17 cellular contexts compared by ENCODE assay signal in the genomic region with DNA sequence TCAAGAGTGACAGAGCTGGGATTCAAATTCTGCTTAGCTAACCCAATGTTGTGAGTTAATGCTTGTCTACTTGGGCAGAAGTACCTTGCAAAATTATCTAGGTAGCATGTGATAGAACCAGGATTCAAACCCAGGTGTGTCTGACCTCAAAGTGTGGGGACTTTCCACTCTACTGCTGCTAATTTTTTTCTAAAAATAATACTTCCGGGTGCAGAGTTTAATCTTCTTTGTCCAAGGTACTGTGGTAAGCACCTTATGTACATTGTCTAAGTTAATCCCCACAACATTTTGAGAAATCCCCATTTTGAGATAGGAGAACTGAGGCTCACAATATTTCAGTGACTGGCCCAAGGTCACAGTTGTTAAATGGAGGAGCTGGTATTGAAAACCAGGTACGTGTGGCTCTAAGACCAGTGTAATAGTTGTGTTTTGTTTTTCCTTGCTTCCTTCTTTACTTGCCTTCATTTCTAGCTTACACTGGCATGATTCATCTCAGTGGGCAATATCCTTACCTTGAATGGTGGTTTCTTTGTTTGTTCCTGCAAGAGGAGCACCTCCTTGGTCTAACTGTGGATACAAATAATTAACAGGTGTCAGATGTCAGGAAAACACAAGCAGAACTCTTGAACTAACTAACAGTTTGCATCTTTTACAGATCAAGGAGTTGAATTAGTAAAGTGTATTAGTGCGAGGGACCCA. TPM values are rescaled to one million over a fixed set of nuclear protein-coding genes. Genes with fewer than 3 reads are reported as not detected.
A peak's percentile ranks its signal among the peaks of the same experiment; 100 is the strongest.
DNase-seq lines count a peak whose midpoint lies in the region; ATAC-seq, FAIRE-seq and TF ChIP-seq lines count a peak whose summit lies in the region.
"Had no signal": no experiment of that assay in that cellular context is flagged by ENCODE, and none has a peak within 500 bp of the region (broad histone marks: within the 10 kb centered on the region; RNA-seq: fewer than 3 reads in every experiment).

No MANE protein-coding gene starts in this region.

- ATAC-seq in GM21360 (IDR thresholded peaks at IDR 0.05; ENCODE audit: unreplicated experiment) (peak; percentile 63), HG03103 (IDR thresholded peaks at IDR 0.05; ENCODE audit: low read depth, unreplicated experiment) (peak; percentile 54)

- no peak overlapping the region for H3K9ac ChIP-seq in SU-DHL-6 (ENCODE audit: low read length)

- peaks cover 15% of the 10 kb centered on the region for H3F3A ChIP-seq in SU-DHL-6 (ENCODE audit: insufficient read depth)

- peak; percentile 54 for FAIRE-seq in GM18507 (lab: Jason Lieb, UNC)
- FAIRE-seq: colon had no signal

- no peaks in the 10 kb centered on the region for H3K9me3 ChIP-seq in SU-DHL-6 (ENCODE audit: insufficient read depth, low read length)
- H3K9me3 ChIP-seq: upper lobe of left lung had no signal

- H3K4me2 ChIP-seq in SU-DHL-6 (ENCODE audit: low read depth, low read length, poor library complexity, severe bottlenecking): peak overlapping the region; percentile 53

- no peaks in the 10 kb centered on the region for H3K36me3 ChIP-seq in SU-DHL-6 (ENCODE audit: low read length)
- H3K36me3 ChIP-seq: upper lobe of left lung had no signal

- no peaks in the 10 kb centered on the region for H4K20me1 ChIP-seq in SU-DHL-6 (ENCODE audit: low read depth, low read length)

- DNase-seq in GM18507 (ENCODE audit: extremely low spot score, insufficient read length, low read depth) (no peak), HPDE6-E6E7 (ENCODE audit: extremely low spot score) (no peak), GDM1 (lab: John Stamatoyannopoulos, UW) (no peak), G401 (ENCODE audit: low spot score) (no peak)
- DNase-seq in stimulated activated CD8-positive, alpha-beta memory T cell treated with anti-CD3 and anti-CD28 coated beads, Interleukin-4, amount 100 ng/mL, for 48 hours: no peak
- DNase-seq: AML-193, foreskin fibroblast, islet precursor cell, NCI-H1694, OCI-M1 had no signal

- no peaks in the 10 kb centered on the region for H3K9me2 ChIP-seq in SU-DHL-6 (replicated peaks; ENCODE audit: insufficient read depth, low read length)

- H2AFZ ChIP-seq in SU-DHL-6 (ENCODE audit: low read depth, low read length, severe bottlenecking): peak overlapping the region; percentile 89

- peak overlapping the region; percentile 91 for H3K27ac ChIP-seq in SU-DHL-6 (ENCODE audit: low read depth, low read length)
- H3K27ac ChIP-seq: upper lobe of left lung had no signal

- TF ChIP-seq CTCF in SU-DHL-6 (IDR thresholded peaks at IDR 0.05; ENCODE audit: insufficient read depth, low read length, poor library complexity, severe bottlenecking): no peak

- H3K79me2 ChIP-seq in SU-DHL-6 (ENCODE audit: insufficient read depth, low read length): no peaks in the 10 kb centered on the region

- peak overlapping the region; percentile 42 for H3K4me3 ChIP-seq in SU-DHL-6 (ENCODE audit: insufficient read depth, low read length, poor library complexity, severe bottlenecking)
- H3K4me3 ChIP-seq: upper lobe of left lung had no signal

- H3K27me3 ChIP-seq in SU-DHL-6 (ENCODE audit: low read length): no peaks in the 10 kb centered on the region
- H3K27me3 ChIP-seq: upper lobe of left lung had no signal

- in situ Hi-C loops in G401 (cut with HindIII; ENCODE audit: low sequenced_read_pairs): no loop called here

RNA-seq across cellular contexts. Expression of a gene that starts 7.5 kb away (rescaled TPM):
- total RNA-seq in G401 (2014; rRNA removed; shearing (Covaris generic)): not detected in 2 replicates
- total RNA-seq: skeletal muscle tissue; T-helper 2 cell treated with Interferon-gamma antibody and Interleukin-4, amounts not matched to agents 100 ng/mL and 5 ng/mL, for 36 hours had no signal

RNA-seq across cellular contexts. Expression of a gene that starts 29.5 kb away (rescaled TPM):
- total RNA-seq in G401 (2014; rRNA removed; shearing (Covaris generic)): 12.8 and 23.6 TPM in 2 replicates

RNA-seq across cellular contexts. Expression of a gene that starts 29.7 kb away (rescaled TPM):
- 30.0 and 36.4 TPM in 2 replicates for total RNA-seq in G401 (2014; rRNA removed; shearing (Covaris generic))

RNA-seq across cellular contexts. Expression of a gene that starts 43.3 kb away (rescaled TPM):
- total RNA-seq in G401 (2014; rRNA removed; shearing (Covaris generic)): not detected in 2 replicates
- total RNA-seq: T-helper 2 cell treated with Interferon-gamma antibody and Interleukin-4, amounts not matched to agents 100 ng/mL and 5 ng/mL, for 36 hours had no signal
